Comparison of ENCODE assay signal across 10 cellular contexts in the genomic region with DNA sequence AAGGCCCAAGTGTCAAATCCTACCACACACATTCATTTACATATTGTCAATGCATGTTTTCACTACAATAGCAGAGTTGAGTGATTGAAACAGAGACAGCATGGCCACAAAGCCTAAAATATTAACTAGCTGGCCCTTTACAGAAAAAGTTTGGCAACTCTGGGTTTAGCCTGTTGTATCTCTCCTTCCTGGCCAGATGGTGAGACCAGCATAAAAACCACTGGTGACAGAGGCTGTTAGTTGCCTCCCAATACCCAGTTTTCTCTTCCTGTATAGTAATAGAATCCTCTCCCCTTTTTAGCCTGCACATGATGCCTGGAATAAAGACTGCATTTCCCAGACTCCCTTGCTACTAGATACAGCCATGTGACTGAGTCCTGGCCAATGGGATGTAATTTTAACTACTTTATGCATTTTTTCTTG.
DNase-seq lines count a peak whose midpoint lies in the region; ATAC-seq and TF ChIP-seq lines count a peak whose summit lies in the region.
"Had no signal": no experiment of that assay in that cellular context is flagged by ENCODE, and none has a peak within 500 bp of the region (broad histone marks: within the 10 kb centered on the region; RNA-seq: fewer than 3 reads in every experiment).

No MANE protein-coding gene starts in this region.

- H3K18ac ChIP-seq in neuronal stem cell (ENCODE audit: low read length) = no peak overlapping the region

- no peak overlapping the region for H3K14ac ChIP-seq in neuronal stem cell (ENCODE audit: low read length)

- no peak overlapping the region for H3K4ac ChIP-seq in neuronal stem cell (ENCODE audit: low read length)

- no peak overlapping the region for H4K91ac ChIP-seq in neuronal stem cell (ENCODE audit: low read depth, low read length, poor library complexity)

- TF ChIP-seq CTCF in suprapubic skin (IDR thresholded peaks at IDR 0.05) = no peak

- H2BK120ac ChIP-seq in neuronal stem cell (ENCODE audit: low read depth, low read length) = no peak overlapping the region

- H3K36me3 Mint-ChIP-seq in activated CD8-positive, alpha-beta memory T cell treated with anti-CD3 and anti-CD28 coated beads, Interleukin-2, amount 10 ng/mL, durations not matched to agents 7 days and 5 days = peaks cover 28% of the 10 kb centered on the region

- H4K8ac ChIP-seq in neuronal stem cell (ENCODE audit: low read depth, low read length) = no peak overlapping the region

- H3K27me3 ChIP-seq in neuronal stem cell (ENCODE audit: control insufficient read depth in 3 of 3, insufficient read depth in 3 of 3, low read depth in 1 of 3, low read length in 3 of 3) (peaks cover 0 to 4% (median 0%) of the 10 kb centered on the region in 3 experiments), suprapubic skin (no peaks in the 10 kb centered on the region)

- no peak for TF ChIP-seq EP300 in suprapubic skin (IDR thresholded peaks at IDR 0.05)

- no peak for TF ChIP-seq POLR2A in suprapubic skin (IDR thresholded peaks at IDR 0.05)

- H3K27ac ChIP-seq in neuronal stem cell (replicated peaks; ENCODE audit: low read length) (no peak overlapping the region), suprapubic skin (no peak overlapping the region)

- CTCF ChIA-PET in activated CD8-positive, alpha-beta memory T cell treated with anti-CD3 and anti-CD28 coated beads, Interleukin-2, amount 10 ng/mL, durations not matched to agents 7 days and 5 days (lab: Charles Lee) = no interaction called here

- H2BK15ac ChIP-seq in neuronal stem cell (ENCODE audit: low read length) = no peak overlapping the region

- no peak for ATAC-seq in activated CD8-positive, alpha-beta memory T cell treated with anti-CD3 and anti-CD28 coated beads, Interleukin-2, amount 10 ng/mL, durations not matched to agents 7 days and 5 days
- ATAC-seq in HG02852 (IDR thresholded peaks at IDR 0.05; ENCODE audit: unreplicated experiment) = peak; percentile 45

- no peak overlapping the region for H2BK12ac ChIP-seq in neuronal stem cell (ENCODE audit: low read length)

- H3K9me3 Mint-ChIP-seq in activated CD8-positive, alpha-beta memory T cell treated with anti-CD3 and anti-CD28 coated beads, Interleukin-2, amount 10 ng/mL, durations not matched to agents 7 days and 5 days (ENCODE audit: low read depth) = no peaks in the 10 kb centered on the region

- H3K4me3 ChIP-seq in neuronal stem cell (ENCODE audit: low read length in 2 of 2) (no peak overlapping the region), suprapubic skin (no peak overlapping the region)

- H3K36me3 ChIP-seq in neuronal stem cell (replicated peaks in 1 of 2; ENCODE audit: control insufficient read depth in 2 of 2, insufficient read depth in 2 of 2, low read length in 2 of 2) (no peaks in the 10 kb centered on the region), suprapubic skin (no peaks in the 10 kb centered on the region)

- no peak overlapping the region for H3K4me2 ChIP-seq in neuronal stem cell (ENCODE audit: insufficient read depth, low read length, poor library complexity, severe bottlenecking)

- no peak overlapping the region for H2BK5ac ChIP-seq in neuronal stem cell (ENCODE audit: low read length)

- peak overlapping the region; percentile 56 for H3K27ac Mint-ChIP-seq in activated CD8-positive, alpha-beta memory T cell treated with anti-CD3 and anti-CD28 coated beads, Interleukin-2, amount 10 ng/mL, durations not matched to agents 7 days and 5 days

- H3K4me1 Mint-ChIP-seq in activated CD8-positive, alpha-beta memory T cell treated with anti-CD3 and anti-CD28 coated beads, Interleukin-2, amount 10 ng/mL, durations not matched to agents 7 days and 5 days = peaks cover 36% of the 10 kb centered on the region

- H3K9me3 ChIP-seq in neuronal stem cell (replicated peaks in 1 of 2; ENCODE audit: control insufficient read depth in 2 of 2, insufficient read depth in 1 of 2, low read depth in 1 of 2, low read length in 2 of 2) (no peaks in the 10 kb centered on the region), suprapubic skin (no peaks in the 10 kb centered on the region)

- H3K27me3 Mint-ChIP-seq in activated CD8-positive, alpha-beta memory T cell treated with anti-CD3 and anti-CD28 coated beads, Interleukin-2, amount 10 ng/mL, durations not matched to agents 7 days and 5 days = no peaks in the 10 kb centered on the region

- H3K23ac ChIP-seq in neuronal stem cell (ENCODE audit: low read depth, low read length, poor library complexity) = no peak overlapping the region

- H3K4me1 ChIP-seq in neuronal stem cell (ENCODE audit: control insufficient read depth in 2 of 2, insufficient read depth in 1 of 2, low read depth in 1 of 2, low read length in 2 of 2) (peaks cover 2 to 16% of the 10 kb centered on the region in 2 donors), suprapubic skin (no peaks in the 10 kb centered on the region)

- no peaks in the 10 kb centered on the region for H3K79me1 ChIP-seq in neuronal stem cell (ENCODE audit: low read depth, low read length)

- no peak overlapping the region for H3K9ac ChIP-seq in neuronal stem cell (ENCODE audit: low read depth, low read length, poor library complexity)

- H2AK5ac ChIP-seq in neuronal stem cell (ENCODE audit: low read depth, low read length) = no peak overlapping the region

- peak overlapping the region; percentile 76 for H2AFZ ChIP-seq in neuronal stem cell (ENCODE audit: low read length)

- no peak overlapping the region for H3K4me3 Mint-ChIP-seq in activated CD8-positive, alpha-beta memory T cell treated with anti-CD3 and anti-CD28 coated beads, Interleukin-2, amount 10 ng/mL, durations not matched to agents 7 days and 5 days

- no peak for DNase-seq in activated CD8-positive, alpha-beta memory T cell treated with anti-CD3 and anti-CD28 coated beads, Interleukin-2, amount 10 ng/mL, durations not matched to agents 7 days and 5 days
- no peak for DNase-seq in activated CD8-positive, alpha-beta memory T cell treated with anti-CD3 and anti-CD28 coated beads for 24 hours
- DNase-seq in Kasumi-1 (lab: John Stamatoyannopoulos, UW) (peak; percentile 16 to 53), neuronal stem cell (ENCODE audit: low spot score) (no peak), NCI-H1092 (lab: John Stamatoyannopoulos, UW) (no peak), NCI-H526 (lab: John Stamatoyannopoulos, UW) (no peak), suprapubic skin (ENCODE audit: low spot score in 2 of 2) (no peak)
- DNase-seq: AML-193, NCI-H187 had no signal

Comparison
In these comparisons a context has a peak if more than half of its experiments do, and no peak if none do; other contexts are left out.
1. DNase-seq: peak in Kasumi-1 (2 of 2); none in activated CD8-positive, alpha-beta memory T cell treated with anti-CD3 and anti-CD28 coated beads, Interleukin-2, amount 10 ng/mL, durations not matched to agents 7 days and 5 days (single experiment), activated CD8-positive, alpha-beta memory T cell treated with anti-CD3 and anti-CD28 coated beads for 24 hours (single experiment), neuronal stem cell (single experiment), NCI-H1092 (single experiment), NCI-H526 (0 of 2) and suprapubic skin (0 of 2).